In the genomic region with DNA sequence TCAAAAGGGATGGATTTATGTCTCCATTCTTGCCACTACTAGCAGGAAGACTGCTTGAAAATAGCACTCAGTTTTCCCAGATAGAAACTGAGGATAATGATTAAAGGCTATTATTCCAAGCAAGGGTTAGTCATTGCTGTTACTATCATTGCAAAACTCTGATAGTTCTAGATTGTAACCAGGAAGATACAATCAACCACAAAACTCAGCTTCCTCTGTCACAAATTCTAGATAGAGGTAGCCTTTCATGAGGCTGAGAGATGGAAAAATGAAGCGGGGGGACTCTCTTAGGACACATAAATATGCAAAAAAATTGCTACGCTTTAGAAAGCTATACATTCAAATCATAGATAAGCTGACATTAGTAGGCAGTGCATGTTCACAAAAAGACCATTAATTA, we compare ENCODE assay signal across 9 cellular contexts. TPM values are rescaled to one million over a fixed set of nuclear protein-coding genes. Genes with fewer than 3 reads are reported as not detected.
DNase-seq lines count a peak whose midpoint lies in the region; ATAC-seq and TF ChIP-seq lines count a peak whose summit lies in the region.
"Had no signal": no experiment of that assay in that cellular context is flagged by ENCODE, and none has a peak within 500 bp of the region (broad histone marks: within the 10 kb centered on the region; RNA-seq: fewer than 3 reads in every experiment).

No MANE protein-coding gene starts in this region.

- H3K4me1 ChIP-seq in right cardiac atrium (ENCODE audit: control insufficient read depth, insufficient read depth, low read length): peaks cover 5% of the 10 kb centered on the region
- peaks cover 42 to 67% (median 59%) of the 10 kb centered on the region in 4 donors for H3K4me1 ChIP-seq in upper lobe of left lung

- TF ChIP-seq POLR2A in upper lobe of left lung (IDR thresholded peaks at IDR 0.05): no peak

- no peak for TF ChIP-seq CTCF in upper lobe of left lung (IDR thresholded peaks at IDR 0.05)

- no peak for TF ChIP-seq EP300 in upper lobe of left lung (IDR thresholded peaks at IDR 0.05)

- H3K4me1 Mint-ChIP-seq in activated naive CD4-positive, alpha-beta T cell treated with anti-CD3 and anti-CD28 coated beads, Interleukin-2, amount 50 U/mL, for 24 hours: peaks cover 91% of the 10 kb centered on the region
- H3K4me1 Mint-ChIP-seq in activated CD8-positive, alpha-beta T cell treated with anti-CD3 and anti-CD28 coated beads, Interleukin-2, amount 10 ng/mL, durations not matched to agents 7 days and 5 days (ENCODE audit: low read depth): peaks cover 72% of the 10 kb centered on the region

- H3K36me3 Mint-ChIP-seq in activated naive CD4-positive, alpha-beta T cell treated with anti-CD3 and anti-CD28 coated beads, Interleukin-2, amount 50 U/mL, for 24 hours: peaks cover 16% of the 10 kb centered on the region
- H3K36me3 Mint-ChIP-seq in activated CD8-positive, alpha-beta T cell treated with anti-CD3 and anti-CD28 coated beads, Interleukin-2, amount 10 ng/mL, durations not matched to agents 7 days and 5 days (ENCODE audit: low read depth): peaks cover 37% of the 10 kb centered on the region

- peak; percentile 54 for ATAC-seq in activated CD8-positive, alpha-beta T cell treated with anti-CD3 and anti-CD28 coated beads, Interleukin-2, amount 10 ng/mL, durations not matched to agents 7 days and 5 days
- ATAC-seq in right cardiac atrium (no peak), upper lobe of left lung (ENCODE audit: low FRiP score in 2 of 2) (peak in 1 of 2 donors; percentile 4), GM18517 (IDR thresholded peaks at IDR 0.05; ENCODE audit: unreplicated experiment) (no peak)

- H3K27ac Mint-ChIP-seq in activated naive CD4-positive, alpha-beta T cell treated with anti-CD3 and anti-CD28 coated beads, Interleukin-2, amount 50 U/mL, for 24 hours: peak overlapping the region; percentile 95
- peak overlapping the region; percentile 72 for H3K27ac Mint-ChIP-seq in activated CD8-positive, alpha-beta T cell treated with anti-CD3 and anti-CD28 coated beads, Interleukin-2, amount 10 ng/mL, durations not matched to agents 7 days and 5 days

- CTCF ChIA-PET in activated CD8-positive, alpha-beta T cell treated with anti-CD3 and anti-CD28 coated beads, Interleukin-2, amount 10 ng/mL, durations not matched to agents 7 days and 5 days (lab: Charles Lee): interaction anchor here (0.8 to 1.4 kb wide), 7 partner anchors 8 to 49 kb away, joined by 3 to 12 read pairs (median 4); no protein-coding TSS in a partner anchor

- H3K4me3 ChIP-seq in right cardiac atrium (ENCODE audit: low read length) (peak overlapping the region; percentile 99), upper lobe of left lung (peak overlapping the region in 3 of 4 donors; percentile 50 to 65 (median 53))

- H3K27me3 ChIP-seq in right cardiac atrium (ENCODE audit: control insufficient read depth, insufficient read depth) (no peaks in the 10 kb centered on the region), upper lobe of left lung (no peaks in the 10 kb centered on the region)

- 62% methylated on average over 2 of the region's 2 CpGs for WGBS in right cardiac atrium
- WGBS in upper lobe of left lung, 2 donors: 63 to 77% methylated on average over 2 of the region's 2 CpGs

- H3K9me3 ChIP-seq in right cardiac atrium (ENCODE audit: control insufficient read depth, low read length) (no peaks in the 10 kb centered on the region), upper lobe of left lung (no peaks in the 10 kb centered on the region)

- DNase-seq in activated naive CD4-positive, alpha-beta T cell (lab: John Stamatoyannopoulos, UW): no peak
- peak; percentile 32 for DNase-seq in activated CD8-positive, alpha-beta T cell treated with anti-CD3 and anti-CD28 coated beads, Interleukin-2, amount 10 ng/mL, durations not matched to agents 7 days and 5 days
- no peak for DNase-seq in right cardiac atrium
- no peak for DNase-seq in upper lobe of left lung
- no peak for DNase-seq in LoVo (ENCODE audit: low spot score)
- DNase-seq in AG08396 (ENCODE audit: low spot score): no peak
- DNase-seq: endodermal cell had no signal

- H3K27me3 Mint-ChIP-seq in activated naive CD4-positive, alpha-beta T cell treated with anti-CD3 and anti-CD28 coated beads, Interleukin-2, amount 50 U/mL, for 24 hours: no peaks in the 10 kb centered on the region
- no peaks in the 10 kb centered on the region for H3K27me3 Mint-ChIP-seq in activated CD8-positive, alpha-beta T cell treated with anti-CD3 and anti-CD28 coated beads, Interleukin-2, amount 10 ng/mL, durations not matched to agents 7 days and 5 days (ENCODE audit: low read depth)

- peak overlapping the region; percentile 86 for H3K4me3 Mint-ChIP-seq in activated naive CD4-positive, alpha-beta T cell treated with anti-CD3 and anti-CD28 coated beads, Interleukin-2, amount 50 U/mL, for 24 hours
- H3K4me3 Mint-ChIP-seq in activated CD8-positive, alpha-beta T cell treated with anti-CD3 and anti-CD28 coated beads, Interleukin-2, amount 10 ng/mL, durations not matched to agents 7 days and 5 days: peak overlapping the region; percentile 88
- H3K4me3 Mint-ChIP-seq: endodermal cell had no signal

- no peak overlapping the region for H3K27ac ChIP-seq in right cardiac atrium (ENCODE audit: low read length)
- peak overlapping the region; percentile 62 to 93 (median 82) for H3K27ac ChIP-seq in upper lobe of left lung

- intact Hi-C loops in right cardiac atrium (cut with DNase I): no loop called here

- POLR2A ChIA-PET in activated CD8-positive, alpha-beta T cell treated with anti-CD3 and anti-CD28 coated beads, Interleukin-2, amount 10 ng/mL, durations not matched to agents 7 days and 5 days (lab: Charles Lee): interaction anchor here (1.0 to 1.4 kb wide), 2 partner anchors 16 to 22 kb away, joined by 3 to 9 read pairs; no protein-coding TSS in a partner anchor

- H3K36me3 ChIP-seq in upper lobe of left lung: peaks cover 6 to 32% (median 10%) of the 10 kb centered on the region in 4 donors

- H3K9me3 Mint-ChIP-seq in activated naive CD4-positive, alpha-beta T cell treated with anti-CD3 and anti-CD28 coated beads, Interleukin-2, amount 50 U/mL, for 24 hours: no peaks in the 10 kb centered on the region
- no peaks in the 10 kb centered on the region for H3K9me3 Mint-ChIP-seq in activated CD8-positive, alpha-beta T cell treated with anti-CD3 and anti-CD28 coated beads, Interleukin-2, amount 10 ng/mL, durations not matched to agents 7 days and 5 days (ENCODE audit: insufficient read depth)
- H3K9me3 Mint-ChIP-seq: endodermal cell had no signal

RNA-seq across cellular contexts. Expression of a gene that starts 3.1 kb away (rescaled TPM):
- total RNA-seq in activated CD8-positive, alpha-beta T cell treated with anti-CD3 and anti-CD28 coated beads, Interleukin-2, amount 10 ng/mL, durations not matched to agents 7 days and 5 days: 10 to 100 TPM; 88.2 to 90.8 TPM
- total RNA-seq in right cardiac atrium (100 to 1,000 TPM in 1 of 4 donors, 10 to 100 TPM in 3; 46.7 to 120 (median 83.4) TPM), upper lobe of left lung (100 to 1,000 TPM; 174 to 910 (median 347) TPM)
- polyA plus RNA-seq in right cardiac atrium: 139 TPM
